Comparison of ENCODE assay signal across 26 cellular contexts in genomic region chr20:24460712-24461111, GRCh38. TPM values are rescaled to one million over a fixed set of nuclear protein-coding genes. Genes with fewer than 3 reads are reported as not detected.
DNase-seq lines count a peak whose midpoint lies in the region; FAIRE-seq and TF ChIP-seq lines count a peak whose summit lies in the region.
"Had no signal": no experiment of that assay in that cellular context is flagged by ENCODE, and none has a peak within 500 bp of the region (broad histone marks: within the 10 kb centered on the region; RNA-seq: fewer than 3 reads in every experiment).

No MANE protein-coding gene starts in this region.

- H3F3A ChIP-seq in neural progenitor cell (ENCODE audit: low read depth): peaks cover 16% of the 10 kb centered on the region

- intact Hi-C loops in left ventricle myocardium inferior (cut with micrococcal nuclease): no loop called here

- no peaks in the 10 kb centered on the region; the same call in 1 of the 2 replicates for H3K4me1 Mint-ChIP-seq in HFFc6 (ENCODE audit: low read depth)
- peaks cover 2% of the 10 kb centered on the region for H3K4me1 Mint-ChIP-seq in chondrocyte (ENCODE audit: low read depth)
- peaks cover 40% of the 10 kb centered on the region for H3K4me1 Mint-ChIP-seq in neural progenitor cell
- H3K4me1 Mint-ChIP-seq: IgD-negative memory B cell had no signal

- H3K36me3 Mint-ChIP-seq in HFFc6 (ENCODE audit: low read depth) (no peaks in the 10 kb centered on the region), chondrocyte (ENCODE audit: low read depth) (no peaks in the 10 kb centered on the region), neural progenitor cell (no peaks in the 10 kb centered on the region)
- H3K36me3 Mint-ChIP-seq: IgD-negative memory B cell had no signal

- no peak overlapping the region for H3K9ac ChIP-seq in neural progenitor cell

- no peaks in the 10 kb centered on the region for H3K79me2 ChIP-seq in neural progenitor cell (ENCODE audit: low read depth)

- H3K36me3 ChIP-seq in neural progenitor cell: no peaks in the 10 kb centered on the region
- H3K36me3 ChIP-seq in left ventricle myocardium inferior: no peaks in the 10 kb centered on the region
- H3K36me3 ChIP-seq: BE2C, MG63 had no signal

- FAIRE-seq in frontal cortex (lab: Jason Lieb, UNC): no peak
- FAIRE-seq: GM12878, GM19239, HTR-8/SVneo had no signal

- no peak for DNase-seq in AG09309 (ENCODE audit: low read depth)
- DNase-seq in HFFc6: peak; percentile 4
- no peak for DNase-seq in chondrocyte (ENCODE audit: low spot score)
- DNase-seq in neural progenitor cell (ENCODE audit: low spot score): no peak
- no peak for DNase-seq in frontal cortex (ENCODE audit: low spot score in 2 of 2)
- DNase-seq in left ventricle myocardium inferior: no peak
- DNase-seq in activated CD4-positive, alpha-beta T cell treated with anti-CD3 and anti-CD28 coated beads, Interleukin-2, amount 50 U/mL, for 48 hours: no peak
- DNase-seq: BE2C; CD4-positive, alpha-beta T cell; HCEC 1CT; Kasumi-1; MG63; NCI-H1048; NCI-H1436 treated with DMSO at 0.1 percent for 48 hours; NCI-H2029; NCI-H345; NCI-H526; NK-92 treated with Interleukin-12 subunit alpha and Interleukin-12 subunit beta, amount 100 ng/mL, for 24 hours; SHP77 had no signal

- H3K4me2 ChIP-seq in neural progenitor cell: no peak overlapping the region

- H3K27ac ChIP-seq in neural progenitor cell (no peak overlapping the region), left ventricle myocardium inferior (replicated peaks) (no peak overlapping the region)
- H3K27ac ChIP-seq: SK-N-MC had no signal

- H3K27me3 ChIP-seq in neural progenitor cell (no peaks in the 10 kb centered on the region), left ventricle myocardium inferior (ENCODE audit: low read depth) (peaks cover 24% of the 10 kb centered on the region)
- H3K27me3 ChIP-seq: MG63 had no signal

- H2AFZ ChIP-seq in neural progenitor cell (replicated peaks): no peak overlapping the region

- H3K27me3 Mint-ChIP-seq in HFFc6 (ENCODE audit: insufficient read depth): peaks cover 40% of the 10 kb centered on the region
- H3K27me3 Mint-ChIP-seq in chondrocyte (ENCODE audit: low read depth): peaks cover 67% of the 10 kb centered on the region
- peaks cover 11% of the 10 kb centered on the region for H3K27me3 Mint-ChIP-seq in neural progenitor cell (ENCODE audit: insufficient read depth, low read depth)
- H3K27me3 Mint-ChIP-seq: CD4-positive, alpha-beta T cell had no signal

- no peak overlapping the region for H3K4me3 Mint-ChIP-seq in HFFc6
- H3K4me3 Mint-ChIP-seq in chondrocyte (ENCODE audit: unreplicated experiment): no peak overlapping the region
- no peak overlapping the region for H3K4me3 Mint-ChIP-seq in neural progenitor cell
- H3K4me3 Mint-ChIP-seq: CD4-positive, alpha-beta T cell; IgD-negative memory B cell had no signal

- H3K4me3 ChIP-seq in AG09309 (ENCODE audit: control insufficient read depth, low read depth, low read length) (no peak overlapping the region), neural progenitor cell (no peak overlapping the region), left ventricle myocardium inferior (no peak overlapping the region)
- H3K4me3 ChIP-seq: GM12878, MG63, SK-N-MC had no signal

- H3K9me3 Mint-ChIP-seq in HFFc6: no peaks in the 10 kb centered on the region
- no peaks in the 10 kb centered on the region for H3K9me3 Mint-ChIP-seq in chondrocyte (ENCODE audit: low read depth)
- no peaks in the 10 kb centered on the region for H3K9me3 Mint-ChIP-seq in neural progenitor cell
- H3K9me3 Mint-ChIP-seq: CD4-positive, alpha-beta T cell had no signal

- H4K20me1 ChIP-seq in neural progenitor cell (ENCODE audit: low read depth): no peaks in the 10 kb centered on the region

- H3K9me3 ChIP-seq in neural progenitor cell (ENCODE audit: low read depth): no peaks in the 10 kb centered on the region
- no peaks in the 10 kb centered on the region for H3K9me3 ChIP-seq in left ventricle myocardium inferior (replicated peaks)
- H3K9me3 ChIP-seq: BE2C, Caco-2, MG63 had no signal

- H3K4me1 ChIP-seq in neural progenitor cell (peaks cover 51% of the 10 kb centered on the region), left ventricle myocardium inferior (peaks cover 11% of the 10 kb centered on the region)
- H3K4me1 ChIP-seq: BE2C, Caco-2 had no signal

- TF ChIP-seq CTCF in AG09309 (IDR thresholded peaks at IDR 0.05; ENCODE audit: control insufficient read depth, insufficient read depth, low read depth, low read length, missing control alignments) (peak; percentile 21), HFFc6 (IDR thresholded peaks at IDR 0.05) (peak; percentile 59), chondrocyte (IDR thresholded peaks at IDR 0.05) (peak; percentile 31), neural progenitor cell (IDR thresholded peaks at IDR 0.05) (peak; percentile 7), left ventricle myocardium inferior (IDR thresholded peaks at IDR 0.05; ENCODE audit: borderline replicate concordance) (no peak)

- H3K27ac Mint-ChIP-seq in HFFc6 (no peak overlapping the region), chondrocyte (ENCODE audit: unreplicated experiment) (no peak overlapping the region), neural progenitor cell (no peak overlapping the region)
- H3K27ac Mint-ChIP-seq: CD4-positive, alpha-beta T cell; IgD-negative memory B cell had no signal

RNA-seq across cellular contexts. Expression of gene SYNDIG1, which starts 8.7 kb away (rescaled TPM):
- total RNA-seq in HFFc6 (2021; fragmentation: NEBNext Ultra II Directional; extraction: Animal tissue kit (Norgen Biotek cat#: 25700)): under 1 TPM in 2 of 6 experiments, not detected in 4; 0.14 to 0.31 TPM
- 5.6 to 16.4 TPM (median 6.1 TPM) in 3 replicates for total RNA-seq in chondrocyte
- total RNA-seq in neural progenitor cell (ENCODE audit: low replicate concordance): 1.0 and 4.7 TPM in 2 replicates
- 26.1 TPM for total RNA-seq in frontal cortex
- total RNA-seq in left ventricle myocardium inferior: 21.4 TPM
- total RNA-seq: Caco-2; CD4-positive, alpha-beta T cell; GM12878; OCI-LY7 had no signal
